ENCODE assay signal across 24 cellular contexts in genomic region chr4:101685126-101685525, GRCh38.
"Had no signal": no experiment of that assay in that cellular context is flagged by ENCODE, and none has a peak within 500 bp of the region (broad histone marks: within the 10 kb centered on the region; RNA-seq: fewer than 3 reads in every experiment).

No MANE protein-coding gene starts in this region.

- H3K4me3 ChIP-seq: ascending aorta, colonic mucosa, gastrocnemius medialis, heart left ventricle had no signal

- H3K27ac ChIP-seq: ascending aorta, brain microvascular endothelial cell, colonic mucosa, epithelial cell of prostate, foreskin keratinocyte, gastrocnemius medialis, heart left ventricle, WERI-Rb-1 had no signal

- DNase-seq: activated B cell treated with CpG ODN at 0.5 μM for 24 hours; activated CD4-positive, alpha-beta T cell treated with anti-CD3 and anti-CD28 coated beads for 48 hours; activated CD4-positive, alpha-beta T cell treated with anti-CD3 and anti-CD28 coated beads, Interleukin-2, amount 50 U/mL, for 1 hour; activated CD4-positive, alpha-beta T cell treated with anti-CD3 and anti-CD28 coated beads, Interleukin-2, amount 50 U/mL, for 48 hours; activated CD8-positive, alpha-beta memory T cell treated with anti-CD3 and anti-CD28 coated beads for 24 hours; activated CD8-positive, alpha-beta T cell treated with anti-CD3 and anti-CD28 coated beads for 36 hours; activated gamma-delta T cell; activated naive CD4-positive, alpha-beta T cell; activated naive CD4-positive, alpha-beta T cell treated with anti-CD3 and anti-CD28 coated beads, Interleukin-2, amount 10 ng/mL, durations not matched to agents 7 days and 5 days; activated naive CD8-positive, alpha-beta T cell treated with anti-CD3 and anti-CD28 coated beads, Interleukin-2, amount 10 ng/mL, durations not matched to agents 7 days and 5 days; activated T-cell treated with anti-CD3 and anti-CD28 coated beads, Interleukin-2, amount 50 U/mL, for 48 hours; brain microvascular endothelial cell; colonic mucosa; effector CD8-positive, alpha-beta T cell; foreskin keratinocyte; gastrocnemius medialis; glutamatergic neuron; heart left ventricle; T-helper 1 cell; T-helper 17 cell; T1000; WERI-Rb-1 had no signal

- H3K4me1 ChIP-seq: ascending aorta, colonic mucosa, foreskin keratinocyte, gastrocnemius medialis, heart left ventricle had no signal

- H3K27me3 ChIP-seq: ascending aorta, brain microvascular endothelial cell, colonic mucosa, foreskin keratinocyte, gastrocnemius medialis, heart left ventricle had no signal

- H3K36me3 ChIP-seq: ascending aorta, brain microvascular endothelial cell, colonic mucosa, gastrocnemius medialis, heart left ventricle, WERI-Rb-1 had no signal
